Comparison of ENCODE assay signal across 9 cellular contexts in genomic region chr5:6480133-6481051, GRCh38. TPM values are rescaled to one million over a fixed set of nuclear protein-coding genes. Genes with fewer than 3 reads are reported as not detected.
DNase-seq lines count a peak whose midpoint lies in the region; ATAC-seq and TF ChIP-seq lines count a peak whose summit lies in the region.
"Had no signal": no experiment of that assay in that cellular context is flagged by ENCODE, and none has a peak within 500 bp of the region (broad histone marks: within the 10 kb centered on the region; RNA-seq: fewer than 3 reads in every experiment).

No MANE protein-coding gene starts in this region.

- H3K36me3 ChIP-seq in BE2C (no peaks in the 10 kb centered on the region), Karpas-422 (ENCODE audit: insufficient read depth, low read length) (no peaks in the 10 kb centered on the region)

- no peaks in the 10 kb centered on the region for H3K79me2 ChIP-seq in Karpas-422 (ENCODE audit: low read length)
- H3K79me2 ChIP-seq: parathyroid adenoma had no signal

- DNase-seq in BE2C (no peak), Karpas-422 (peak; percentile 54), occipital lobe (lab: John Stamatoyannopoulos, UW) (no peak), putamen (ENCODE audit: low spot score) (no peak)
- DNase-seq in activated naive CD8-positive, alpha-beta T cell treated with anti-CD3 and anti-CD28 coated beads, Interleukin-2, amount 50 U/mL, for 24 hours = no peak
- DNase-seq in natural killer cell treated with Interleukin-12 subunit alpha and Interleukin-12 subunit beta and Interleukin-15 and Interleukin-18, amount 100 ng/mL, for 72 hours (ENCODE audit: low spot score) = no peak

- H3K27me3 Mint-ChIP-seq in activated naive CD8-positive, alpha-beta T cell treated with anti-CD3 and anti-CD28 coated beads, Interleukin-2, amount 50 U/mL, for 24 hours = peaks cover 8% of the 10 kb centered on the region
- no peaks in the 10 kb centered on the region for H3K27me3 Mint-ChIP-seq in natural killer cell treated with Interleukin-12 subunit alpha and Interleukin-12 subunit beta and Interleukin-15 and Interleukin-18, amount 100 ng/mL, for 72 hours

- ATAC-seq in GM19035 (IDR thresholded peaks at IDR 0.05; ENCODE audit: unreplicated experiment) = peak; percentile 41
- peak; percentile 47 for ATAC-seq in HG02798 (IDR thresholded peaks at IDR 0.05; ENCODE audit: poor library complexity, unreplicated experiment)
- ATAC-seq in activated naive CD8-positive, alpha-beta T cell treated with anti-CD3 and anti-CD28 coated beads, Interleukin-2, amount 50 U/mL, for 24 hours = no peak
- no peak for ATAC-seq in natural killer cell treated with Interleukin-12 subunit alpha and Interleukin-12 subunit beta and Interleukin-15 and Interleukin-18, amount 100 ng/mL, for 72 hours

- H4K20me1 ChIP-seq in Karpas-422 (ENCODE audit: insufficient read depth, low read depth, low read length) = no peaks in the 10 kb centered on the region

- no peak overlapping the region for H3K4me3 Mint-ChIP-seq in activated naive CD8-positive, alpha-beta T cell treated with anti-CD3 and anti-CD28 coated beads, Interleukin-2, amount 50 U/mL, for 24 hours
- no peak overlapping the region for H3K4me3 Mint-ChIP-seq in natural killer cell treated with Interleukin-12 subunit alpha and Interleukin-12 subunit beta and Interleukin-15 and Interleukin-18, amount 100 ng/mL, for 72 hours

- no peak overlapping the region for H3K9ac ChIP-seq in Karpas-422 (ENCODE audit: low read length)
- H3K9ac ChIP-seq: parathyroid adenoma had no signal

- H3K4me3 ChIP-seq in BE2C (ENCODE audit: low read depth, low read length) (no peak overlapping the region), Karpas-422 (ENCODE audit: low read length) (no peak overlapping the region)

- no peak overlapping the region for H3K27ac ChIP-seq in Karpas-422 (ENCODE audit: low read length)
- H3K27ac ChIP-seq: parathyroid adenoma had no signal

- 0 out of 2 replicates have a peak, but pooled peaks have one; percentile 18 for TF ChIP-seq CTCF in BE2C (IDR thresholded peaks at IDR 0.05; ENCODE audit: low read depth, low read length)

- no peak overlapping the region for H2AFZ ChIP-seq in Karpas-422 (ENCODE audit: low read length)
- H2AFZ ChIP-seq: parathyroid adenoma had no signal

- H3K36me3 Mint-ChIP-seq in activated naive CD8-positive, alpha-beta T cell treated with anti-CD3 and anti-CD28 coated beads, Interleukin-2, amount 50 U/mL, for 24 hours (ENCODE audit: low read depth) = no peaks in the 10 kb centered on the region
- H3K36me3 Mint-ChIP-seq in natural killer cell treated with Interleukin-12 subunit alpha and Interleukin-12 subunit beta and Interleukin-15 and Interleukin-18, amount 100 ng/mL, for 72 hours = no peaks in the 10 kb centered on the region

- peaks cover 5% of the 10 kb centered on the region for H3K4me1 Mint-ChIP-seq in activated naive CD8-positive, alpha-beta T cell treated with anti-CD3 and anti-CD28 coated beads, Interleukin-2, amount 50 U/mL, for 24 hours
- no peaks in the 10 kb centered on the region for H3K4me1 Mint-ChIP-seq in natural killer cell treated with Interleukin-12 subunit alpha and Interleukin-12 subunit beta and Interleukin-15 and Interleukin-18, amount 100 ng/mL, for 72 hours (ENCODE audit: low read depth in 2 of 2)

- no peaks in the 10 kb centered on the region; the same call in 1 of the 2 replicates for H3K9me3 ChIP-seq in BE2C
- no peaks in the 10 kb centered on the region for H3K9me3 ChIP-seq in Karpas-422 (ENCODE audit: low read length)

- no peaks in the 10 kb centered on the region for H3K9me2 ChIP-seq in Karpas-422 (replicated peaks; ENCODE audit: insufficient read depth, low read length)

- H3K27ac Mint-ChIP-seq in activated naive CD8-positive, alpha-beta T cell treated with anti-CD3 and anti-CD28 coated beads, Interleukin-2, amount 50 U/mL, for 24 hours = no peak overlapping the region
- H3K27ac Mint-ChIP-seq in natural killer cell treated with Interleukin-12 subunit alpha and Interleukin-12 subunit beta and Interleukin-15 and Interleukin-18, amount 100 ng/mL, for 72 hours = no peak overlapping the region

- no peaks in the 10 kb centered on the region for H3K9me3 Mint-ChIP-seq in activated naive CD8-positive, alpha-beta T cell treated with anti-CD3 and anti-CD28 coated beads, Interleukin-2, amount 50 U/mL, for 24 hours
- H3K9me3 Mint-ChIP-seq in natural killer cell treated with Interleukin-12 subunit alpha and Interleukin-12 subunit beta and Interleukin-15 and Interleukin-18, amount 100 ng/mL, for 72 hours = no peaks in the 10 kb centered on the region

- H3K27me3 ChIP-seq in BE2C (no peaks in the 10 kb centered on the region), Karpas-422 (ENCODE audit: low read length) (no peaks in the 10 kb centered on the region)

- no peak overlapping the region for H3K4me2 ChIP-seq in Karpas-422 (ENCODE audit: low read depth, low read length, poor library complexity, severe bottlenecking)

- peaks cover 6% of the 10 kb centered on the region; the same call in 1 of the 2 replicates for H3K4me1 ChIP-seq in BE2C
- H3K4me1 ChIP-seq in Karpas-422 (ENCODE audit: low read length) = no peaks in the 10 kb centered on the region
- H3K4me1 ChIP-seq: parathyroid adenoma had no signal

RNA-seq across cellular contexts. Expression of gene UBE2QL1, which starts 31.7 kb away (rescaled TPM):
- polyA plus RNA-seq in BE2C (2012; ENCODE audit: insufficient read depth, insufficient read length, low read depth) = 7.1 TPM
- not detected in 2 replicates for total RNA-seq in Karpas-422 (2014; rRNA removed; shearing (Covaris generic); ENCODE audit: low replicate concordance)
- 46.3 TPM for total RNA-seq in occipital lobe
- total RNA-seq in natural killer cell treated with Interleukin-12 subunit alpha and Interleukin-12 subunit beta and Interleukin-15 and Interleukin-18, amount 100 ng/mL, for 72 hours = not detected

Comparison
In these comparisons a context has a peak if more than half of its experiments do, and no peak if none do; other contexts are left out.
1. ATAC-seq: peak in GM19035 (single experiment) and HG02798 (single experiment); none in activated naive CD8-positive, alpha-beta T cell treated with anti-CD3 and anti-CD28 coated beads, Interleukin-2, amount 50 U/mL, for 24 hours (single experiment) and natural killer cell treated with Interleukin-12 subunit alpha and Interleukin-12 subunit beta and Interleukin-15 and Interleukin-18, amount 100 ng/mL, for 72 hours (0 of 2).
2. RNA of gene UBE2QL1, which starts 31.7 kb away (total RNA-seq): 46.3 TPM in occipital lobe (single experiment); not detected in natural killer cell treated with Interleukin-12 subunit alpha and Interleukin-12 subunit beta and Interleukin-15 and Interleukin-18, amount 100 ng/mL, for 72 hours and not detected in Karpas-422; every median in the first group is over 10 times any median in the second.